Comparison of ENCODE assay signal across 22 cellular contexts in the genomic region with DNA sequence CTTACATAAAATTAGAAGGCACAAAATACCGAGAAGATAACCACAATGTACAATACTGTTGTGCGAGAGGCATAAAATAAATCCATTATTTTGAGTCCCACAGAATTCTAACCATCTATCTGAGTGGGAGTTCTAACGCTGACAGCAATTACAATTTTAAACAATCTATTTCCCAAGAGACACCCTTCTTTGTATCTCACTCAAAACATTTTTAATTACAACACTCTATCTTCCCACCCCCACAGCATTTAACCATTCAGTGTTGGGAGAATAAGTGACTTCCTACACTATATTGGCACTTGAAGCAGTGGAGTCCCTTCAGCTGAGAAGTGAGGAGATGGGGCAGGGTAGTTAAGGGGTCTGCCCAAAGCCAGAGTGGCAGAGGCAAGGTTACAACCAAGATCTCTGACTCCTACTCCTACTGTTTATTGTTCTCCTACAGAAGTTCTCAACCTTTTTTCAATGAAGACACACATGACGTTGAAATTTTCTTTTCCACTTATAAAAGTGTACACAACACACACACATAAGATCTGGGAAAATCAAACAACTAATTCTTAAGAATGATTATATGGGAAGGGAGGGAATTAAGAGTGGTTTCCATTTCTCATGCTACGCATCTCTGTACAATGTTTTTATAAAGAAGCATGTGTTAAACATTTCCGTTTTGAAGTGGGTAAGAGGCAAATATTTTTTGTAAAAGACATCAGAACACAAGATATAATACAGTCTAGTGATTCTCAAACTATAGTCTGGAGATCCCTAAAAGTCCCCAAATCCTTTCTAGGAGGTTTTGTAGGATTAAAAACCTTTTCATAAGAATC. TPM values are rescaled to one million over a fixed set of nuclear protein-coding genes. Genes with fewer than 3 reads are reported as not detected.
DNase-seq lines count a peak whose midpoint lies in the region; ATAC-seq and TF ChIP-seq lines count a peak whose summit lies in the region.
"Had no signal": no experiment of that assay in that cellular context is flagged by ENCODE, and none has a peak within 500 bp of the region (broad histone marks: within the 10 kb centered on the region; RNA-seq: fewer than 3 reads in every experiment).

No MANE protein-coding gene starts in this region.

- peak; percentile 40 for DNase-seq in SK-MEL-5 (ENCODE audit: low read depth, low spot score)
- peak; percentile 50 for DNase-seq in fibroblast of peridontal ligament (ENCODE audit: extremely low read depth)
- DNase-seq in sciatic nerve (ENCODE audit: low spot score) = no peak
- no peak for DNase-seq in cortex of kidney (lab: John Stamatoyannopoulos, UW)
- no peak for DNase-seq in GM10248 (ENCODE audit: extremely low spot score)
- DNase-seq in hepatic stellate cell (ENCODE audit: low spot score) = no peak
- DNase-seq: activated CD4-positive, alpha-beta T cell treated with anti-CD3 and anti-CD28 coated beads for 36 hours; activated naive CD8-positive, alpha-beta T cell treated with anti-CD3 and anti-CD28 coated beads, Interleukin-2, amount 10 ng/mL, durations not matched to agents 7 days and 5 days; body of pancreas; DMS79; H9; left cardiac atrium; naive thymus-derived CD8-positive, alpha-beta T cell; NCI-H1105 treated with DMSO at 0.1 percent for 48 hours; NCI-H2171; SHP77 had no signal

- in situ Hi-C loops in SK-MEL-5 (cut with HindIII; ENCODE audit: low pct_unique_long_range_greater_than_20kb, low sequenced_read_pairs) = no loop called here

- POLR2A ChIA-PET in HEK293 (lab: Yijun Ruan, JAX) = interaction anchor here (1.5 to 1.7 kb wide), 2 partner anchors 11 to 157 kb away, joined by 4 to 5 read pairs; a partner anchor contains a TSS
- POLR2A ChIA-PET in GM10248 (lab: Yijun Ruan, JAX) = no interaction called here

- intact Hi-C loops in sciatic nerve (cut with DNase I) = no loop called here

- CTCF ChIA-PET in HEK293 (lab: Yijun Ruan, JAX) (interaction anchor here (0.6 to 0.9 kb wide), 3 partner anchors 12 to 430 kb away, joined by 3 to 5 read pairs (median 4); no protein-coding TSS in a partner anchor), GM10248 (lab: Yijun Ruan, JAX) (interaction anchor here (0.7 kb wide), 1 partner anchor 9 kb away, joined by 3 read pairs; no protein-coding TSS in a partner anchor)

- TF ChIP-seq CTCF in HEK293 (tag by site-specific recombination; IDR thresholded peaks at IDR 0.05) = no peak
- no peak for TF ChIP-seq CTCF in GM10248 (IDR thresholded peaks at IDR 0.05; ENCODE audit: control extremely low read depth, extremely low read depth, low read depth, missing control alignments)

- no peak overlapping the region for H3K4me3 ChIP-seq in HEK293 (ENCODE audit: low read depth, low read length)
- H3K4me3 ChIP-seq: body of pancreas, thoracic aorta had no signal

- H3K4me1 ChIP-seq in HEK293 (ENCODE audit: control insufficient read depth, insufficient read depth, low read length) = peaks cover 14% of the 10 kb centered on the region
- H3K4me1 ChIP-seq: body of pancreas, parathyroid adenoma had no signal

- H3K27ac ChIP-seq in HEK293 (ENCODE audit: extremely low read depth, low read depth, low read length) = no peak overlapping the region
- H3K27ac ChIP-seq: body of pancreas, parathyroid adenoma, thoracic aorta had no signal

- H3K36me3 ChIP-seq in HEK293 (ENCODE audit: control insufficient read depth in 2 of 2, insufficient read depth in 1 of 2, low read length in 2 of 2) = peaks cover 2 to 3% of the 10 kb centered on the region in 2 experiments; a peak in 2 of 3 replicates
- H3K36me3 ChIP-seq: thoracic aorta had no signal

- H3K9me3 ChIP-seq in HEK293 (ENCODE audit: control insufficient read depth, insufficient read depth, low read depth, low read length) = no peaks in the 10 kb centered on the region
- H3K9me3 ChIP-seq: body of pancreas, thoracic aorta had no signal

- peak; percentile 65 for ATAC-seq in sciatic nerve
- ATAC-seq: activated CD4-positive, alpha-beta T cell treated with anti-CD3 and anti-CD28 coated beads for 36 hours; body of pancreas; naive thymus-derived CD8-positive, alpha-beta T cell; stimulated activated memory B cell treated with anti-CD40 and anti-IgM and Interleukin-4, amounts not matched to agents 10 μg/mL and 1 μg/mL and 100 μg/mL, for 72 hours had no signal

TF ChIP-seq in HEK293, 187 proteins besides CTCF, POLR2A, EP300 and RAD21 (continues in another document):
- TF ChIP-seq ZNF558 (tag by site-specific recombination; IDR thresholded peaks at IDR 0.05) (no peak), ZNF292 (tag by site-specific recombination; IDR thresholded peaks at IDR 0.05; ENCODE audit: borderline replicate concordance, low read depth) (no peak), ZNF747 (tag by site-specific recombination; IDR thresholded peaks at IDR 0.05) (no peak), ZSCAN30 (tag by site-specific recombination; IDR thresholded peaks at IDR 0.05) (no peak), GFI1B (tag by site-specific recombination; IDR thresholded peaks at IDR 0.05) (no peak), ZNF830 (tag by site-specific recombination; IDR thresholded peaks at IDR 0.05; ENCODE audit: low read depth) (no peak), ZNF501 (tag by site-specific recombination; IDR thresholded peaks at IDR 0.05) (no peak), ZNF768 (tag by site-specific recombination; IDR thresholded peaks at IDR 0.05) (no peak), ZNF776 (tag by site-specific recombination; IDR thresholded peaks at IDR 0.05; ENCODE audit: borderline replicate concordance) (no peak), ZNF157 (tag by site-specific recombination; IDR thresholded peaks at IDR 0.05) (no peak), SALL2 (tag by site-specific recombination; IDR thresholded peaks at IDR 0.05; ENCODE audit: borderline replicate concordance) (no peak), YY1 (tag by site-specific recombination; IDR thresholded peaks at IDR 0.05) (no peak), EGR2 (tag by site-specific recombination; IDR thresholded peaks at IDR 0.05; ENCODE audit: low read depth) (peak; percentile 82), ZNF211 (tag by site-specific recombination; IDR thresholded peaks at IDR 0.05; ENCODE audit: low read depth) (no peak)
- TF ChIP-seq, protein P1, sequence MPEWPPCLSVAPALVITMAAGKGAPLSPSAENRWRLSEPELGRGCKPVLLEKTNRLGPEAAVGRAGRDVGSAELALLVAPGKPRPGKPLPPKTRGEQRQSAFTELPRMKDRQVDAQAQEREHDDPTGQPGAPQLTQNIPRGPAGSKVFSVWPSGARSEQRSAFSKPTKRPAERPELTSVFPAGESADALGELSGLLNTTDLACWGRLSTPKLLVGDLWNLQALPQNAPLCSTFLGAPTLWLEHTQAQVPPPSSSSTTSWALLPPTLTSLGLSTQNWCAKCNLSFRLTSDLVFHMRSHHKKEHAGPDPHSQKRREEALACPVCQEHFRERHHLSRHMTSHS (tag by site-specific recombination; IDR thresholded peaks at IDR 0.05) = no peak
- TF ChIP-seq, protein P2, sequence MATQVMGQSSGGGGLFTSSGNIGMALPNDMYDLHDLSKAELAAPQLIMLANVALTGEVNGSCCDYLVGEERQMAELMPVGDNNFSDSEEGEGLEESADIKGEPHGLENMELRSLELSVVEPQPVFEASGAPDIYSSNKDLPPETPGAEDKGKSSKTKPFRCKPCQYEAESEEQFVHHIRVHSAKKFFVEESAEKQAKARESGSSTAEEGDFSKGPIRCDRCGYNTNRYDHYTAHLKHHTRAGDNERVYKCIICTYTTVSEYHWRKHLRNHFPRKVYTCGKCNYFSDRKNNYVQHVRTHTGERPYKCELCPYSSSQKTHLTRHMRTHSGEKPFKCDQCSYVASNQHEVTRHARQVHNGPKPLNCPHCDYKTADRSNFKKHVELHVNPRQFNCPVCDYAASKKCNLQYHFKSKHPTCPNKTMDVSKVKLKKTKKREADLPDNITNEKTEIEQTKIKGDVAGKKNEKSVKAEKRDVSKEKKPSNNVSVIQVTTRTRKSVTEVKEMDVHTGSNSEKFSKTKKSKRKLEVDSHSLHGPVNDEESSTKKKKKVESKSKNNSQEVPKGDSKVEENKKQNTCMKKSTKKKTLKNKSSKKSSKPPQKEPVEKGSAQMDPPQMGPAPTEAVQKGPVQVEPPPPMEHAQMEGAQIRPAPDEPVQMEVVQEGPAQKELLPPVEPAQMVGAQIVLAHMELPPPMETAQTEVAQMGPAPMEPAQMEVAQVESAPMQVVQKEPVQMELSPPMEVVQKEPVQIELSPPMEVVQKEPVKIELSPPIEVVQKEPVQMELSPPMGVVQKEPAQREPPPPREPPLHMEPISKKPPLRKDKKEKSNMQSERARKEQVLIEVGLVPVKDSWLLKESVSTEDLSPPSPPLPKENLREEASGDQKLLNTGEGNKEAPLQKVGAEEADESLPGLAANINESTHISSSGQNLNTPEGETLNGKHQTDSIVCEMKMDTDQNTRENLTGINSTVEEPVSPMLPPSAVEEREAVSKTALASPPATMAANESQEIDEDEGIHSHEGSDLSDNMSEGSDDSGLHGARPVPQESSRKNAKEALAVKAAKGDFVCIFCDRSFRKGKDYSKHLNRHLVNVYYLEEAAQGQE (tag by site-specific recombination; IDR thresholded peaks at IDR 0.05) = no peak
- TF ChIP-seq, protein P3, sequence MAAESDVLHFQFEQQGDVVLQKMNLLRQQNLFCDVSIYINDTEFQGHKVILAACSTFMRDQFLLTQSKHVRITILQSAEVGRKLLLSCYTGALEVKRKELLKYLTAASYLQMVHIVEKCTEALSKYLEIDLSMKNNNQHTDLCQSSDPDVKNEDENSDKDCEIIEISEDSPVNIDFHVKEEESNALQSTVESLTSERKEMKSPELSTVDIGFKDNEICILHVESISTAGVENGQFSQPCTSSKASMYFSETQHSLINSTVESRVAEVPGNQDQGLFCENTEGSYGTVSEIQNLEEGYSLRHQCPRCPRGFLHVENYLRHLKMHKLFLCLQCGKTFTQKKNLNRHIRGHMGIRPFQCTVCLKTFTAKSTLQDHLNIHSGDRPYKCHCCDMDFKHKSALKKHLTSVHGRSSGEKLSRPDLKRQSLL (tag by site-specific recombination; IDR thresholded peaks at IDR 0.05) = no peak

RNA-seq across cellular contexts. Expression of a gene that starts 10.9 kb away (rescaled TPM):
- total RNA-seq in SK-MEL-5 (2014; rRNA removed; shearing (Covaris generic)) = 39.0 and 45.4 TPM in 2 replicates
- polyA plus RNA-seq in SK-MEL-5 (2015; cell fraction: cytosol; rRNA removed) = 27.4 and 28.1 TPM in 2 replicates
- polyA plus RNA-seq in SK-MEL-5 (2015; cell fraction: nucleus; rRNA removed) = 41.3 and 45.0 TPM in 2 replicates
- 19.6 TPM for total RNA-seq in sciatic nerve

RNA-seq across cellular contexts. Expression of a gene that starts 48.2 kb away (rescaled TPM):
- 385 and 493 TPM in 2 replicates for total RNA-seq in SK-MEL-5 (2014; rRNA removed; shearing (Covaris generic))
- 216 and 235 TPM in 2 replicates for polyA plus RNA-seq in SK-MEL-5 (2015; cell fraction: cytosol; rRNA removed)
- 50.9 and 60.7 TPM in 2 replicates for polyA plus RNA-seq in SK-MEL-5 (2015; cell fraction: nucleus; rRNA removed)
- total RNA-seq in sciatic nerve = 238 TPM

RNA-seq across cellular contexts. Expression of a gene that starts 48.7 kb away (rescaled TPM):
- total RNA-seq in SK-MEL-5 (2014; rRNA removed; shearing (Covaris generic)) = 11.3 and 14.6 TPM in 2 replicates
- 16.2 and 20.8 TPM in 2 replicates for polyA plus RNA-seq in SK-MEL-5 (2015; cell fraction: cytosol; rRNA removed)
- polyA plus RNA-seq in SK-MEL-5 (2015; cell fraction: nucleus; rRNA removed) = 36.4 and 45.6 TPM in 2 replicates
- total RNA-seq in sciatic nerve = 19.2 TPM

RNA-seq across cellular contexts. Expression of a gene that starts 53.7 kb away (rescaled TPM):
- total RNA-seq in SK-MEL-5 (2014; rRNA removed; shearing (Covaris generic)) = not detected in 2 replicates
- not detected in 2 replicates for polyA plus RNA-seq in SK-MEL-5 (2015; cell fraction: cytosol; rRNA removed)
- polyA plus RNA-seq in SK-MEL-5 (2015; cell fraction: nucleus; rRNA removed) = not detected in 2 replicates
- total RNA-seq in sciatic nerve = not detected
- total RNA-seq: activated CD4-positive, alpha-beta T cell treated with anti-CD3 and anti-CD28 coated beads for 36 hours; activated naive CD8-positive, alpha-beta T cell treated with anti-CD3 and anti-CD28 coated beads, Interleukin-2, amount 10 ng/mL, durations not matched to agents 7 days and 5 days; body of pancreas; H9; left cardiac atrium; mesenteric fat pad; naive thymus-derived CD8-positive, alpha-beta T cell; OCI-LY7; thoracic aorta had no signal

Comparison
In these comparisons a context has a peak if more than half of its experiments do, and no peak if none do; other contexts are left out.
1. DNase-seq: peak in SK-MEL-5 (single experiment) and fibroblast of peridontal ligament (single experiment); none in sciatic nerve (single experiment), cortex of kidney (single experiment), GM10248 (single experiment) and hepatic stellate cell (single experiment).